14 cellular contexts compared by ENCODE assay signal in genomic region chr11:28476053-28476452, GRCh38.
A peak's percentile ranks its signal among the peaks of the same experiment; 100 is the strongest.
DNase-seq lines count a peak whose midpoint lies in the region; ATAC-seq and TF ChIP-seq lines count a peak whose summit lies in the region.
"Had no signal": no experiment of that assay in that cellular context is flagged by ENCODE, and none has a peak within 500 bp of the region (broad histone marks: within the 10 kb centered on the region; RNA-seq: fewer than 3 reads in every experiment).

No MANE protein-coding gene starts in this region.

- WGBS in upper lobe of left lung, 2 donors: 30 to 43% methylated on average over 3 of the region's 3 CpGs

- H3K4me3 ChIP-seq in right atrium auricular region (no peak overlapping the region), SK-N-MC (no peak overlapping the region), fibroblast of the aortic adventitia (ENCODE audit: low read depth, low read length) (no peak overlapping the region), neural cell (ENCODE audit: low read length) (peak overlapping the region; percentile 30), upper lobe of left lung (no peak overlapping the region), foreskin fibroblast (ENCODE audit: low read depth in 1 of 2, low read length in 2 of 2) (no peak overlapping the region)
- H3K4me3 ChIP-seq: GM23248 had no signal

- TF ChIP-seq CTCF in right atrium auricular region (IDR thresholded peaks at IDR 0.05) (no peak), fibroblast of the aortic adventitia (IDR thresholded peaks at IDR 0.05; ENCODE audit: insufficient read depth, low read length) (no peak), neural cell (IDR thresholded peaks at IDR 0.05; ENCODE audit: poor library complexity, severe bottlenecking) (no peak), upper lobe of left lung (IDR thresholded peaks at IDR 0.05) (no peak), foreskin fibroblast (IDR thresholded peaks at IDR 0.05; ENCODE audit: low read depth, low read length) (no peak)

- no peaks in the 10 kb centered on the region for H4K20me1 ChIP-seq in neural cell (ENCODE audit: insufficient read depth)

- TF ChIP-seq EP300 in neural cell (conservative IDR thresholded peaks at IDR 0.05; ENCODE audit: poor library complexity, severe bottlenecking): peak; percentile 15
- TF ChIP-seq EP300 in upper lobe of left lung (IDR thresholded peaks at IDR 0.05): no peak

- DNase-seq in Right ventricle myocardium inferior (ENCODE audit: missing footprints) (no peak), right atrium auricular region (ENCODE audit: low spot score) (no peak), SK-N-MC (ENCODE audit: low read depth, low spot score) (peak; percentile 6), fibroblast of the aortic adventitia (ENCODE audit: low read depth) (peak; percentile 17), upper lobe of left lung (no peak), foreskin fibroblast (no peak)
- DNase-seq: CD4-positive, alpha-beta T cell; DMS79 treated with DMSO at 0.1 percent for 48 hours; GM23248; MV-4-11; NCI-H187 treated with DMSO at 0.1 percent for 48 hours; NCI-H774 had no signal

- peak overlapping the region; percentile 45 for H3K4me2 ChIP-seq in neural cell (ENCODE audit: low read length)

- no peaks in the 10 kb centered on the region for H3K27me3 ChIP-seq in right atrium auricular region
- no peaks in the 10 kb centered on the region for H3K27me3 ChIP-seq in neural cell (ENCODE audit: insufficient read depth, low read depth, low read length)
- H3K27me3 ChIP-seq in upper lobe of left lung: no peaks in the 10 kb centered on the region

- no peaks in the 10 kb centered on the region for H3K4me1 ChIP-seq in right atrium auricular region
- no peaks in the 10 kb centered on the region for H3K4me1 ChIP-seq in upper lobe of left lung

- H3K9me2 ChIP-seq in neural cell (ENCODE audit: insufficient read depth, low read length): no peaks in the 10 kb centered on the region

- TF ChIP-seq RAD21 in neural cell (conservative IDR thresholded peaks at IDR 0.05): no peak

- TF ChIP-seq POLR2A in upper lobe of left lung (IDR thresholded peaks at IDR 0.05) (no peak), GM18505 (IDR thresholded peaks at IDR 0.05; ENCODE audit: borderline replicate concordance, extremely low read depth, insufficient read depth, insufficient read length) (no peak)

- H3K9me3 ChIP-seq in right atrium auricular region (no peaks in the 10 kb centered on the region), SK-N-MC (ENCODE audit: low read depth, low read length) (no peaks in the 10 kb centered on the region), neural cell (ENCODE audit: low read length) (no peaks in the 10 kb centered on the region), upper lobe of left lung (no peaks in the 10 kb centered on the region)

- no peak overlapping the region for H2AFZ ChIP-seq in neural cell (ENCODE audit: low read depth, low read length)
- H2AFZ ChIP-seq: GM23248 had no signal

- intact Hi-C loops in Right ventricle myocardium inferior (cut with DNase I): loop anchor here (10.0 kb wide), 1 partner anchor 111 kb away; no protein-coding TSS in a partner anchor

- H3F3A ChIP-seq in neural cell (ENCODE audit: insufficient read depth, low read length, poor library complexity, severe bottlenecking): no peaks in the 10 kb centered on the region

- ATAC-seq in Right ventricle myocardium inferior (peak; percentile 84), upper lobe of left lung (ENCODE audit: low FRiP score in 2 of 2) (no peak), GM18505 (IDR thresholded peaks at IDR 0.05; ENCODE audit: unreplicated experiment) (no peak)

- H3K27ac ChIP-seq in right atrium auricular region: no peak overlapping the region
- H3K27ac ChIP-seq in SK-N-MC: no peak overlapping the region
- no peak overlapping the region for H3K27ac ChIP-seq in neural cell (ENCODE audit: low read length)
- H3K27ac ChIP-seq in upper lobe of left lung: no peak overlapping the region
- H3K27ac ChIP-seq: GM23248 had no signal

- H3K9ac ChIP-seq in SK-N-MC (ENCODE audit: insufficient read length) (no peak overlapping the region), neural cell (ENCODE audit: low read length) (no peak overlapping the region)
- H3K9ac ChIP-seq: GM23248 had no signal

- no peaks in the 10 kb centered on the region for H3K79me2 ChIP-seq in neural cell (replicated peaks; ENCODE audit: insufficient read depth, low read length)

- H3K36me3 ChIP-seq in right atrium auricular region: no peaks in the 10 kb centered on the region
- H3K36me3 ChIP-seq in SK-N-MC (ENCODE audit: insufficient read depth, low read length): no peaks in the 10 kb centered on the region
- no peaks in the 10 kb centered on the region for H3K36me3 ChIP-seq in neural cell (ENCODE audit: insufficient read depth, low read length)
- no peaks in the 10 kb centered on the region for H3K36me3 ChIP-seq in upper lobe of left lung

TF ChIP-seq in neural cell, 6 proteins besides CTCF, POLR2A, EP300 and RAD21:
- TF ChIP-seq TAF1 (IDR thresholded peaks at IDR 0.05; ENCODE audit: low read depth) (no peak), POLR2AphosphoS5 (IDR thresholded peaks at IDR 0.05) (no peak), EZH2 (IDR thresholded peaks at IDR 0.05; ENCODE audit: borderline replicate concordance, insufficient read depth, low read length, poor library complexity, severe bottlenecking) (no peak), SMC3 (conservative IDR thresholded peaks at IDR 0.05; ENCODE audit: poor library complexity) (no peak), MXI1 (conservative IDR thresholded peaks at IDR 0.05; ENCODE audit: poor library complexity, severe bottlenecking) (no peak)
- TF ChIP-seq, protein P1, sequence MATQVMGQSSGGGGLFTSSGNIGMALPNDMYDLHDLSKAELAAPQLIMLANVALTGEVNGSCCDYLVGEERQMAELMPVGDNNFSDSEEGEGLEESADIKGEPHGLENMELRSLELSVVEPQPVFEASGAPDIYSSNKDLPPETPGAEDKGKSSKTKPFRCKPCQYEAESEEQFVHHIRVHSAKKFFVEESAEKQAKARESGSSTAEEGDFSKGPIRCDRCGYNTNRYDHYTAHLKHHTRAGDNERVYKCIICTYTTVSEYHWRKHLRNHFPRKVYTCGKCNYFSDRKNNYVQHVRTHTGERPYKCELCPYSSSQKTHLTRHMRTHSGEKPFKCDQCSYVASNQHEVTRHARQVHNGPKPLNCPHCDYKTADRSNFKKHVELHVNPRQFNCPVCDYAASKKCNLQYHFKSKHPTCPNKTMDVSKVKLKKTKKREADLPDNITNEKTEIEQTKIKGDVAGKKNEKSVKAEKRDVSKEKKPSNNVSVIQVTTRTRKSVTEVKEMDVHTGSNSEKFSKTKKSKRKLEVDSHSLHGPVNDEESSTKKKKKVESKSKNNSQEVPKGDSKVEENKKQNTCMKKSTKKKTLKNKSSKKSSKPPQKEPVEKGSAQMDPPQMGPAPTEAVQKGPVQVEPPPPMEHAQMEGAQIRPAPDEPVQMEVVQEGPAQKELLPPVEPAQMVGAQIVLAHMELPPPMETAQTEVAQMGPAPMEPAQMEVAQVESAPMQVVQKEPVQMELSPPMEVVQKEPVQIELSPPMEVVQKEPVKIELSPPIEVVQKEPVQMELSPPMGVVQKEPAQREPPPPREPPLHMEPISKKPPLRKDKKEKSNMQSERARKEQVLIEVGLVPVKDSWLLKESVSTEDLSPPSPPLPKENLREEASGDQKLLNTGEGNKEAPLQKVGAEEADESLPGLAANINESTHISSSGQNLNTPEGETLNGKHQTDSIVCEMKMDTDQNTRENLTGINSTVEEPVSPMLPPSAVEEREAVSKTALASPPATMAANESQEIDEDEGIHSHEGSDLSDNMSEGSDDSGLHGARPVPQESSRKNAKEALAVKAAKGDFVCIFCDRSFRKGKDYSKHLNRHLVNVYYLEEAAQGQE (IDR thresholded peaks at IDR 0.05; ENCODE audit: borderline replicate concordance): peak; percentile 83

Comparison
In these comparisons a context has a peak if more than half of its experiments do, and no peak if none do; other contexts are left out.
1. DNase-seq: peak in SK-N-MC (single experiment) and fibroblast of the aortic adventitia (single experiment); none in Right ventricle myocardium inferior (single experiment), right atrium auricular region (single experiment), upper lobe of left lung (0 of 2) and foreskin fibroblast (0 of 2).